ENCODE assay signal across 26 cellular contexts in the genomic region with DNA sequence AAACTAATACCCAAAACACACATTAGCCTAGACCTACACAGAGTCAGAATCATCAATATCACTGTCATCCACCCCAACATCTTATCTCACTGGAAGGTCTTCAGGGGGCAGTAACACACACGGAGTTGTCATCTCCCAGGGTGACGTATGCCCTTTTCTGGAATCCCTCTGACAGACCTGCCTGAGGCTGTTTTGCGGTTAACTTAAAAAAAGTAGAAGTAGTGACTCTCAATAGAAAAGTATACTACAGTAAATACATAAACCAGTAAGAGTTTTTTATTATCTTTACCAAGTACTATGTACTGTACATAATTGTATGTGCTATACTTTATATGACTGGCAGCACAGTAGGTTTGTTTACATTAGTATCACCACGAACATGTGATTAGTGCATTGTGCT.
DNase-seq lines count a peak whose midpoint lies in the region; ATAC-seq, FAIRE-seq and TF ChIP-seq lines count a peak whose summit lies in the region.
"Had no signal": no experiment of that assay in that cellular context is flagged by ENCODE, and none has a peak within 500 bp of the region (broad histone marks: within the 10 kb centered on the region; RNA-seq: fewer than 3 reads in every experiment).

No MANE protein-coding gene starts in this region.

- TF ChIP-seq RAD21 in HCT116 (IDR thresholded peaks at IDR 0.05; ENCODE audit: low read depth): no peak

- no peak for FAIRE-seq in bronchial epithelial cell (lab: Jason Lieb, UNC)
- FAIRE-seq: endothelial cell of umbilical vein, GM18507, keratinocyte had no signal

- no peak for TF ChIP-seq POLR2A in HCT116 (IDR thresholded peaks at IDR 0.05; ENCODE audit: borderline replicate concordance, extremely low read depth, insufficient read depth, insufficient read length)

- H3K4me3 ChIP-seq in HCT116 (replicated peaks in 1 of 2; ENCODE audit: low read depth in 1 of 2, low read length in 2 of 2): no peak overlapping the region
- no peak overlapping the region for H3K4me3 ChIP-seq in bronchial epithelial cell (ENCODE audit: low read depth, low read length)
- H3K4me3 ChIP-seq in ascending aorta: no peak overlapping the region
- H3K4me3 ChIP-seq: lung, spleen, stomach, transverse colon had no signal

- H3K27ac ChIP-seq in HCT116 (ENCODE audit: low read depth, low read length) (no peak overlapping the region), ascending aorta (no peak overlapping the region)
- H3K27ac ChIP-seq: spleen, stomach, transverse colon, WERI-Rb-1 had no signal

- H3K79me2 ChIP-seq in HCT116 (ENCODE audit: insufficient read depth, low read length): no peaks in the 10 kb centered on the region

- no peak overlapping the region for H3K4me2 ChIP-seq in HCT116 (ENCODE audit: low read length)

- ATAC-seq in HCT116 (peak; percentile 47; the same call in 1 of the 2 replicates), GM18498 (IDR thresholded peaks at IDR 0.05; ENCODE audit: unreplicated experiment) (no peak)
- ATAC-seq: activated naive CD8-positive, alpha-beta T cell treated with anti-CD3 and anti-CD28 coated beads, Interleukin-2, amount 50 U/mL, for 24 hours; T-helper 17 cell had no signal

- POLR2A ChIA-PET in HCT116 (lab: Charles Lee): no interaction called here

- RAD21 ChIA-PET in HCT116 (lab: Charles Lee; ENCODE audit: low non-redundant PET in 1 of 2, low total read pairs in 2 of 2, uncharacterized antibody in 2 of 2, unreplicated experiment in 2 of 2): no interaction called here

- H3K9me2 ChIP-seq in HCT116 (ENCODE audit: insufficient read depth): no peaks in the 10 kb centered on the region

- intact Hi-C loops in HCT116 (cut with micrococcal nuclease): no loop called here
- intact Hi-C loops in ascending aorta (cut with DNase I): no loop called here

- DNase-seq in HCT116 (ENCODE audit: low read depth, low spot score) (no peak), NCI-H69 (lab: John Stamatoyannopoulos, UW) (peak; percentile 7), bronchial epithelial cell (ENCODE audit: low read depth) (peak; percentile 46), renal cortical epithelial cell (ENCODE audit: low read depth) (peak; percentile 16), HK-2 (ENCODE audit: unreplicated experiment) (no peak), ascending aorta (ENCODE audit: low spot score in 2 of 2) (no peak)
- DNase-seq: activated CD8-positive, alpha-beta memory T cell treated with anti-CD3 and anti-CD28 coated beads, Interleukin-2, amount 50 U/mL, for 4 hours; activated effector memory CD4-positive, alpha-beta T cell treated with anti-CD3 and anti-CD28 coated beads, Interleukin-2, amount 50 U/mL, for 16 hours; activated naive CD8-positive, alpha-beta T cell treated with anti-CD3 and anti-CD28 coated beads, Interleukin-2, amount 50 U/mL, for 24 hours; DND-41; hippocampal formation; KBM-7; NCI-H2029 treated with DMSO at 0.1 percent for 48 hours; NCI-H524 treated with DMSO at 0.1 percent for 48 hours; nucleus accumbens; spleen; stimulated activated CD4-positive, alpha-beta T cell treated with anti-CD3 and anti-CD28 coated beads, Interleukin-4, amount 100 ng/mL, for 4 hours; stomach; T-helper 17 cell; transverse colon; WERI-Rb-1 had no signal

- TF ChIP-seq CTCF in HCT116 (IDR thresholded peaks at IDR 0.05 in 2 of 3, conservative IDR thresholded peaks at IDR 0.05 in 1 of 3; ENCODE audit: borderline replicate concordance in 1 of 3, insufficient read depth in 1 of 3, low read depth in 2 of 3, low read length in 2 of 3) (no peak), bronchial epithelial cell (IDR thresholded peaks at IDR 0.05; ENCODE audit: insufficient read depth, low read length, severe bottlenecking) (no peak), ascending aorta (IDR thresholded peaks at IDR 0.05) (no peak)

- peak overlapping the region; percentile 39 for H2AFZ ChIP-seq in HCT116 (ENCODE audit: low read depth, low read length, poor library complexity, severe bottlenecking)

- H3K4me1 ChIP-seq in HCT116 (ENCODE audit: control insufficient read depth in 1 of 2, insufficient read depth in 2 of 2, low read length in 2 of 2): no peaks in the 10 kb centered on the region
- H3K4me1 ChIP-seq in ascending aorta: no peaks in the 10 kb centered on the region
- H3K4me1 ChIP-seq: spleen, stomach, transverse colon had no signal

- CTCF ChIA-PET in HCT116 (lab: Charles Lee): no interaction called here

- H3K27me3 ChIP-seq in HCT116 (ENCODE audit: insufficient read depth, low read length) (no peaks in the 10 kb centered on the region), bronchial epithelial cell (ENCODE audit: control insufficient read depth, insufficient read depth, low read length) (no peaks in the 10 kb centered on the region), ascending aorta (no peaks in the 10 kb centered on the region)
- H3K27me3 ChIP-seq: spleen, stomach, transverse colon had no signal

- H4K20me1 ChIP-seq in HCT116 (ENCODE audit: insufficient read depth): no peaks in the 10 kb centered on the region

- no peak overlapping the region for H3K9ac ChIP-seq in HCT116 (ENCODE audit: low read length)

- H3K36me3 ChIP-seq in HCT116 (ENCODE audit: control insufficient read depth in 1 of 2, insufficient read depth in 2 of 2, low read length in 2 of 2): no peaks in the 10 kb centered on the region
- H3K36me3 ChIP-seq in bronchial epithelial cell (ENCODE audit: control insufficient read depth, insufficient read depth, low read length): no peaks in the 10 kb centered on the region
- H3K36me3 ChIP-seq in ascending aorta: peaks cover 0 to 8% of the 10 kb centered on the region in 2 donors
- H3K36me3 ChIP-seq: spleen, stomach, transverse colon, WERI-Rb-1 had no signal

- BruUV-seq in HCT116 (replicated peaks; lab: Mats Ljungman, UMichigan): no TSS peak

- no peaks in the 10 kb centered on the region for H3K9me3 ChIP-seq in HCT116 (ENCODE audit: control insufficient read depth in 1 of 2, insufficient read depth in 1 of 2, low read depth in 1 of 2, low read length in 2 of 2)
- no peaks in the 10 kb centered on the region for H3K9me3 ChIP-seq in ascending aorta
- H3K9me3 ChIP-seq: spleen, stomach, transverse colon had no signal

TF ChIP-seq in HCT116, 20 proteins besides CTCF, POLR2A, EP300 and RAD21:
- no peak for TF ChIP-seq EZH2phosphoT487 (IDR thresholded peaks at IDR 0.05; ENCODE audit: borderline replicate concordance)
- TF ChIP-seq POLR2AphosphoS5 (IDR thresholded peaks at IDR 0.05; ENCODE audit: low read depth, low read length): no peak
- TF ChIP-seq, protein P1, sequence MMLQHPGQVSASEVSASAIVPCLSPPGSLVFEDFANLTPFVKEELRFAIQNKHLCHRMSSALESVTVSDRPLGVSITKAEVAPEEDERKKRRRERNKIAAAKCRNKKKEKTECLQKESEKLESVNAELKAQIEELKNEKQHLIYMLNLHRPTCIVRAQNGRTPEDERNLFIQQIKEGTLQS (IDR thresholded peaks at IDR 0.05): no peak
- no peak for TF ChIP-seq SP1 (IDR thresholded peaks at IDR 0.05; ENCODE audit: low read depth)
- TF ChIP-seq CBX3 (IDR thresholded peaks at IDR 0.05; ENCODE audit: low read depth): no peak
- TF ChIP-seq, protein P2, sequence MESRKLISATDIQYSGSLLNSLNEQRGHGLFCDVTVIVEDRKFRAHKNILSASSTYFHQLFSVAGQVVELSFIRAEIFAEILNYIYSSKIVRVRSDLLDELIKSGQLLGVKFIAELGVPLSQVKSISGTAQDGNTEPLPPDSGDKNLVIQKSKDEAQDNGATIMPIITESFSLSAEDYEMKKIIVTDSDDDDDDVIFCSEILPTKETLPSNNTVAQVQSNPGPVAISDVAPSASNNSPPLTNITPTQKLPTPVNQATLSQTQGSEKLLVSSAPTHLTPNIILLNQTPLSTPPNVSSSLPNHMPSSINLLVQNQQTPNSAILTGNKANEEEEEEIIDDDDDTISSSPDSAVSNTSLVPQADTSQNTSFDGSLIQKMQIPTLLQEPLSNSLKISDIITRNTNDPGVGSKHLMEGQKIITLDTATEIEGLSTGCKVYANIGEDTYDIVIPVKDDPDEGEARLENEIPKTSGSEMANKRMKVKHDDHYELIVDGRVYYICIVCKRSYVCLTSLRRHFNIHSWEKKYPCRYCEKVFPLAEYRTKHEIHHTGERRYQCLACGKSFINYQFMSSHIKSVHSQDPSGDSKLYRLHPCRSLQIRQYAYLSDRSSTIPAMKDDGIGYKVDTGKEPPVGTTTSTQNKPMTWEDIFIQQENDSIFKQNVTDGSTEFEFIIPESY (IDR thresholded peaks at IDR 0.05; ENCODE audit: extremely low read depth, insufficient replicate concordance, low read length): no peak
- TF ChIP-seq FOSL1 (IDR thresholded peaks at IDR 0.05; ENCODE audit: low read depth): no peak
- no peak for TF ChIP-seq EZH2 (IDR thresholded peaks at IDR 0.05)

Comparison
In these comparisons a context has a peak if more than half of its experiments do, and no peak if none do; other contexts are left out.
1. DNase-seq: peak in NCI-H69 (single experiment), bronchial epithelial cell (single experiment) and renal cortical epithelial cell (single experiment); none in HCT116 (single experiment), HK-2 (single experiment) and ascending aorta (0 of 2).